29 cellular contexts compared by ENCODE assay signal in the genomic region with DNA sequence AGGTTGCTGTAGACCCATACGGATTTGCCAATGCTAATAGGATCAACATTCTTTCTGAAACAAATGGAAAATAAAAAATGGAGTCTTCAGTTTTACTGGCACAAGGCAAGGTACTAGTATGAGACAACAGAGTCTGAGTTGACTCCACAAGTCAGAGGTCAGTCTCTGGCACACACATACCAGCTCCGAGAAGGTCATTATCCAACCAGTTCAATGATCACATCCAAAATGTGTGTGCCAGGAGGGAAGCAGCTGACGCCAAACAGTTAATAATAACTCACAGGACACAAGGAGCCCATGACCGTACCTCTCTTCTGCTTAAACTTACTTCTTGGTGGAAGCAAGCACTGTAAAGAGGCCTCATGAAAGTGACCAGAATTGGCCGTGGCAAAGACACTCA.
"Had no signal": no experiment of that assay in that cellular context is flagged by ENCODE, and none has a peak within 500 bp of the region (broad histone marks: within the 10 kb centered on the region; RNA-seq: fewer than 3 reads in every experiment).

No MANE protein-coding gene starts in this region.

- H3K4me3 ChIP-seq: pancreas, prostate gland, right lobe of liver, sigmoid colon, skin epidermis, smooth muscle cell, spleen, stomach, thoracic aorta, thyroid gland, tibial nerve, upper lobe of left lung, vagina had no signal

- H3K27ac ChIP-seq: neutrophil, pancreas, prostate gland, right lobe of liver, sigmoid colon, skin epidermis, spleen, stomach, thoracic aorta, thyroid gland, tibial nerve, upper lobe of left lung, vagina had no signal

- H3K27ac Mint-ChIP-seq: naive B cell; naive thymus-derived CD8-positive, alpha-beta T cell; natural killer cell treated with Interleukin-12 subunit alpha and Interleukin-12 subunit beta and Interleukin-15 and Interleukin-18, amount 100 ng/mL, for 72 hours; nephron progenitor cell; stimulated activated effector memory CD8-positive, alpha-beta T cell treated with anti-CD3 and anti-CD28 coated beads, Interleukin-12 subunit alpha, Interleukin-12 subunit beta, amount 100 ng/mL, for 72 hours; stimulated activated naive B cell treated with anti-CD40 and anti-IgM and Interleukin-4, amounts not matched to agents 10 μg/mL and 1 μg/mL and 100 μg/mL, for 72 hours; stimulated activated naive CD8-positive, alpha-beta T cell treated with anti-CD3 and anti-CD28 coated beads, Interleukin-15, Interleukin-2, amounts not matched to agents 100 ng/mL and 50 ng/mL, for 24 hours had no signal

- H3K36me3 Mint-ChIP-seq: naive B cell; naive thymus-derived CD8-positive, alpha-beta T cell; natural killer cell treated with Interleukin-12 subunit alpha and Interleukin-12 subunit beta and Interleukin-15 and Interleukin-18, amount 100 ng/mL, for 72 hours; stimulated activated effector memory CD8-positive, alpha-beta T cell treated with anti-CD3 and anti-CD28 coated beads, Interleukin-12 subunit alpha, Interleukin-12 subunit beta, amount 100 ng/mL, for 72 hours; stimulated activated naive B cell treated with anti-CD40 and anti-IgM and Interleukin-4, amounts not matched to agents 10 μg/mL and 1 μg/mL and 100 μg/mL, for 72 hours had no signal

- H3K4me1 Mint-ChIP-seq: naive B cell; naive thymus-derived CD8-positive, alpha-beta T cell; nephron progenitor cell; neural crest cell; stimulated activated effector memory CD8-positive, alpha-beta T cell treated with anti-CD3 and anti-CD28 coated beads, Interleukin-12 subunit alpha, Interleukin-12 subunit beta, amount 100 ng/mL, for 72 hours; stimulated activated naive B cell treated with anti-CD40 and anti-IgM and Interleukin-4, amounts not matched to agents 10 μg/mL and 1 μg/mL and 100 μg/mL, for 72 hours had no signal

- H3K4me2 ChIP-seq: smooth muscle cell had no signal

- H3K9me3 ChIP-seq: neutrophil, pancreas, prostate gland, right lobe of liver, sigmoid colon, spleen, stomach, thoracic aorta, thyroid gland, tibial nerve, upper lobe of left lung, vagina had no signal

- H3K4me3 Mint-ChIP-seq: naive B cell; naive thymus-derived CD8-positive, alpha-beta T cell; natural killer cell treated with Interleukin-12 subunit alpha and Interleukin-12 subunit beta and Interleukin-15 and Interleukin-18, amount 100 ng/mL, for 72 hours; nephron progenitor cell; neural crest cell; stimulated activated effector memory CD8-positive, alpha-beta T cell treated with anti-CD3 and anti-CD28 coated beads, Interleukin-12 subunit alpha, Interleukin-12 subunit beta, amount 100 ng/mL, for 72 hours; stimulated activated naive B cell treated with anti-CD40 and anti-IgM and Interleukin-4, amounts not matched to agents 10 μg/mL and 1 μg/mL and 100 μg/mL, for 72 hours; stimulated activated naive CD8-positive, alpha-beta T cell treated with anti-CD3 and anti-CD28 coated beads, Interleukin-15, Interleukin-2, amounts not matched to agents 100 ng/mL and 50 ng/mL, for 24 hours had no signal

- H3K9me3 Mint-ChIP-seq: naive thymus-derived CD8-positive, alpha-beta T cell; natural killer cell treated with Interleukin-12 subunit alpha and Interleukin-12 subunit beta and Interleukin-15 and Interleukin-18, amount 100 ng/mL, for 72 hours; nephron progenitor cell; stimulated activated effector memory CD8-positive, alpha-beta T cell treated with anti-CD3 and anti-CD28 coated beads, Interleukin-12 subunit alpha, Interleukin-12 subunit beta, amount 100 ng/mL, for 72 hours; stimulated activated naive CD8-positive, alpha-beta T cell treated with anti-CD3 and anti-CD28 coated beads, Interleukin-15, Interleukin-2, amounts not matched to agents 100 ng/mL and 50 ng/mL, for 24 hours had no signal

- H3K27me3 Mint-ChIP-seq: naive B cell; natural killer cell treated with Interleukin-12 subunit alpha and Interleukin-12 subunit beta and Interleukin-15 and Interleukin-18, amount 100 ng/mL, for 72 hours; stimulated activated naive B cell treated with anti-CD40 and anti-IgM and Interleukin-4, amounts not matched to agents 10 μg/mL and 1 μg/mL and 100 μg/mL, for 72 hours; stimulated activated naive CD8-positive, alpha-beta T cell treated with anti-CD3 and anti-CD28 coated beads, Interleukin-15, Interleukin-2, amounts not matched to agents 100 ng/mL and 50 ng/mL, for 24 hours had no signal

- H3K27me3 ChIP-seq: neutrophil, pancreas, right lobe of liver, sigmoid colon, spleen, stomach, thyroid gland, tibial nerve, upper lobe of left lung, vagina had no signal

- DNase-seq: naive B cell; naive thymus-derived CD8-positive, alpha-beta T cell; nephron progenitor cell; nucleus accumbens; pancreas; right lobe of liver; sigmoid colon; spleen; stimulated activated CD4-positive, alpha-beta T cell treated with anti-CD3 and anti-CD28 coated beads, Interleukin-12 subunit alpha, Interleukin-12 subunit beta, amount 100 ng/mL, for 4 hours; stimulated activated CD4-positive, alpha-beta T cell treated with anti-CD3 and anti-CD28 coated beads, Interleukin-1b, Interleukin-23, amount 100 ng/mL, for 48 hours; stimulated activated CD4-positive, alpha-beta T cell treated with anti-CD3 and anti-CD28 coated beads, Interleukin-2, amount 100 ng/mL, for 48 hours; stimulated activated CD4-positive, alpha-beta T cell treated with anti-CD3 and anti-CD28 coated beads, Interleukin-4, amount 100 ng/mL, for 24 hours; stimulated activated naive B cell treated with anti-CD40 and anti-IgM and Interleukin-4, amounts not matched to agents 10 μg/mL and 1 μg/mL and 100 μg/mL, for 72 hours; stimulated activated naive CD4-positive, alpha-beta T cell treated with Interleukin-2 at 50 U/mL for 16 hours; stomach; thyroid gland; trophoblast cell; upper lobe of left lung had no signal

- H3K36me3 ChIP-seq: neutrophil, pancreas, prostate gland, right lobe of liver, sigmoid colon, spleen, stomach, thoracic aorta, thyroid gland, tibial nerve, upper lobe of left lung, vagina had no signal

- ATAC-seq: naive thymus-derived CD8-positive, alpha-beta T cell; natural killer cell treated with Interleukin-12 subunit alpha and Interleukin-12 subunit beta and Interleukin-15 and Interleukin-18, amount 100 ng/mL, for 72 hours; pancreas; right lobe of liver; stimulated activated effector memory CD8-positive, alpha-beta T cell treated with anti-CD3 and anti-CD28 coated beads, Interleukin-12 subunit alpha, Interleukin-12 subunit beta, amount 100 ng/mL, for 72 hours; stimulated activated naive B cell treated with anti-CD40 and anti-IgM and Interleukin-4, amounts not matched to agents 10 μg/mL and 1 μg/mL and 100 μg/mL, for 72 hours had no signal

- H3K4me1 ChIP-seq: pancreas, prostate gland, right lobe of liver, sigmoid colon, spleen, stomach, thyroid gland, tibial nerve, upper lobe of left lung, vagina had no signal
